ENCODE assay signal across 15 cellular contexts in the genomic region with DNA sequence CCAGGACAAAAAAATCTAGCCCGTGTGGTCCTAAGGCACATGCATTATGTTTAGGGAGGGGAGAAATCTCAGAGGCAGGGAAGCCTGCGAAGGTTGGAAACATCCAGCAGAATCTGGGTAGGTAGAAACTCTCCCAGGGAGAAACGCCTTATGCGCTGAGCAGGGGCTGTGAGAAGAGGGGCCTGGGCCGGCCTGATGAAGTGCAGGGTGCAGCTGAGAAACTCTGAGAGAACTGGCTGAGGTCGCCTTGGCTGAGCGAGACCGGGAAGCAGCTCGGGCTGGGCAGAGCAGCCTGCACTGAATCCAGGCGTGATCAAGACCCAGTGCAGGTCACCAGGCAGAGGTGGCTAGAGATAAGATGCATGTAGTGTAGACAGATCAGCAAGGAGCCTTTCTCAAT.
"Had no signal": no experiment of that assay in that cellular context is flagged by ENCODE, and none has a peak within 500 bp of the region (broad histone marks: within the 10 kb centered on the region; RNA-seq: fewer than 3 reads in every experiment).

No MANE protein-coding gene starts in this region.

- FAIRE-seq: kidney had no signal

- H3K9me3 Mint-ChIP-seq: memory B cell, naive B cell, nephron progenitor cell had no signal

- H3K4me1 ChIP-seq: left ventricle myocardium inferior, lower lobe of right lung had no signal

- H2AFZ ChIP-seq: hepatocyte had no signal

- DNase-seq: effector CD4-positive, alpha-beta T cell; foreskin melanocyte; kidney; left cardiac atrium; left ventricle myocardium inferior; lower lobe of right lung; naive B cell; nephron progenitor cell; posterior cingulate gyrus; stimulated activated naive CD4-positive, alpha-beta T cell treated with Interleukin-2 at 50 U/mL for 16 hours; trophoblast cell had no signal

- H3K9me3 ChIP-seq: left ventricle myocardium inferior, lower lobe of right lung had no signal

- H3K36me3 Mint-ChIP-seq: memory B cell, naive B cell had no signal

- H3K27me3 ChIP-seq: hepatocyte had no signal

- ATAC-seq: left cardiac atrium, lower lobe of right lung, sciatic nerve had no signal

- H3K4me3 ChIP-seq: coronary artery, hepatocyte, left ventricle myocardium inferior, lower lobe of right lung had no signal

- H3K4me3 Mint-ChIP-seq: memory B cell, nephron progenitor cell had no signal

- H3K4me2 ChIP-seq: hepatocyte had no signal

- H3K79me2 ChIP-seq: hepatocyte had no signal

- H3K27ac ChIP-seq: coronary artery, hepatocyte, left ventricle myocardium inferior, lower lobe of right lung had no signal

- H3K27ac Mint-ChIP-seq: memory B cell, nephron progenitor cell had no signal

- H3K36me3 ChIP-seq: left ventricle myocardium inferior, lower lobe of right lung had no signal
